ENCODE assay signal across 8 cellular contexts in genomic region chr12:6961695-6962284, GRCh38. TPM values are rescaled to one million over a fixed set of nuclear protein-coding genes. Genes with fewer than 3 reads are reported as not detected.
A peak's percentile ranks its signal among the peaks of the same experiment; 100 is the strongest.
DNase-seq lines count a peak whose midpoint lies in the region; ATAC-seq, FAIRE-seq and TF ChIP-seq lines count a peak whose summit lies in the region.
"Had no signal": no experiment of that assay in that cellular context is flagged by ENCODE, and none has a peak within 500 bp of the region (broad histone marks: within the 10 kb centered on the region; RNA-seq: fewer than 3 reads in every experiment).

No MANE protein-coding gene starts in this region.

- H3K27me3 ChIP-seq in RWPE2 (ENCODE audit: insufficient read depth, poor library complexity, severe bottlenecking), result no peaks in the 10 kb centered on the region
- no peaks in the 10 kb centered on the region for H3K27me3 ChIP-seq in bronchial epithelial cell (ENCODE audit: control insufficient read depth, insufficient read depth, low read length)

- H3K27ac ChIP-seq in RWPE2 (ENCODE audit: poor library complexity, severe bottlenecking), result peak overlapping the region; percentile 87

- H3K9me3 ChIP-seq in RWPE2 (ENCODE audit: severe bottlenecking), result no peaks in the 10 kb centered on the region

- ATAC-seq in RWPE2 (ENCODE audit: low read depth) (peak; percentile 27), HG03025 (IDR thresholded peaks at IDR 0.05; ENCODE audit: low FRiP score, unreplicated experiment) (no peak)

- no peak for FAIRE-seq in bronchial epithelial cell (lab: Jason Lieb, UNC)
- FAIRE-seq: islet of Langerhans had no signal

- peak; percentile 78 for DNase-seq in RWPE2 (ENCODE audit: low spot score)
- peak; percentile 69 for DNase-seq in bronchial epithelial cell (ENCODE audit: low read depth)
- DNase-seq in islet precursor cell, result peak; percentile 97
- DNase-seq in stimulated activated CD4-positive, alpha-beta T cell treated with anti-CD3 and anti-CD28 coated beads, Interleukin-12 subunit alpha, Interleukin-12 subunit beta, amount 100 ng/mL, for 48 hours (ENCODE audit: low read depth in 2 of 3, low spot score in 1 of 3), result peak in 2 of 3 donors; percentile 50 to 56

- H3K36me3 ChIP-seq in RWPE2 (ENCODE audit: low read depth) (peaks cover 31% of the 10 kb centered on the region), bronchial epithelial cell (ENCODE audit: control insufficient read depth, insufficient read depth, low read length) (peaks cover 21% of the 10 kb centered on the region)

- H3K4me3 ChIP-seq in RWPE2 (ENCODE audit: severe bottlenecking) (peak overlapping the region; percentile 95), bronchial epithelial cell (ENCODE audit: low read depth, low read length) (peak overlapping the region; percentile 88)

- peaks cover 23% of the 10 kb centered on the region for H3K4me1 ChIP-seq in RWPE2 (ENCODE audit: insufficient read depth, poor library complexity, severe bottlenecking)

- peak; percentile 52 for TF ChIP-seq CTCF in GM12873 (IDR thresholded peaks at IDR 0.05; ENCODE audit: insufficient read depth, low read depth, low read length, missing control alignments)
- TF ChIP-seq CTCF in LNCAP (IDR thresholded peaks at IDR 0.05), result peak; percentile 59
- TF ChIP-seq CTCF in RWPE2 (IDR thresholded peaks at IDR 0.05; ENCODE audit: poor library complexity, severe bottlenecking), result peak; percentile 80
- peak; percentile 52 for TF ChIP-seq CTCF in bronchial epithelial cell (IDR thresholded peaks at IDR 0.05; ENCODE audit: insufficient read depth, low read length, severe bottlenecking)

RNA-seq across cellular contexts. Expression of gene PHB2, which starts 8.7 kb away (rescaled TPM):
- total RNA-seq in bronchial epithelial cell, result 83.7 and 189 TPM in 2 replicates

RNA-seq across cellular contexts. Expression of gene EMG1, which starts 8.9 kb away (rescaled TPM):
- total RNA-seq in bronchial epithelial cell, result 68.2 and 68.4 TPM in 2 replicates

RNA-seq across cellular contexts. Expression of gene PTPN6, which starts 10.6 kb away (rescaled TPM):
- 10.9 and 12.4 TPM in 2 replicates for total RNA-seq in bronchial epithelial cell

RNA-seq across cellular contexts. Expression of gene C12orf57, which starts 18.0 kb away (rescaled TPM):
- 92.2 and 161 TPM in 2 replicates for total RNA-seq in bronchial epithelial cell

RNA-seq across cellular contexts. Expression of gene RNU7-1, which starts 18.2 kb away (rescaled TPM):
- not detected in 2 replicates for total RNA-seq in bronchial epithelial cell
